In genomic region chr11:67303989-67304411, GRCh38 we compare ENCODE assay signal across 8 cellular contexts. TPM values are rescaled to one million over a fixed set of nuclear protein-coding genes. Genes with fewer than 3 reads are reported as not detected.
DNase-seq lines count a peak whose midpoint lies in the region; ATAC-seq and TF ChIP-seq lines count a peak whose summit lies in the region.

No MANE protein-coding gene starts in this region.

- H3K27me3 ChIP-seq in KMS-11 (ENCODE audit: insufficient read depth, low read depth) (no peaks in the 10 kb centered on the region), upper lobe of left lung (no peaks in the 10 kb centered on the region)

- H3K9me3 ChIP-seq in upper lobe of left lung = no peaks in the 10 kb centered on the region

- TF ChIP-seq POLR2A in lower leg skin (IDR thresholded peaks at IDR 0.05) (no peak), upper lobe of left lung (IDR thresholded peaks at IDR 0.05) (no peak)

- DNase-seq in AG08396 (ENCODE audit: low spot score) = peak; percentile 41
- DNase-seq in cerebellum (ENCODE audit: low spot score) = peak; percentile 41
- DNase-seq in lower leg skin (ENCODE audit: low spot score in 2 of 2) = peak in 1 of 2 donors; percentile 90
- DNase-seq in upper lobe of left lung = peak; percentile 59 to 86

- no peak overlapping the region for H3K27ac ChIP-seq in KMS-11
- peak overlapping the region; percentile 78 to 96 (median 92) for H3K27ac ChIP-seq in upper lobe of left lung

- H3K4me2 ChIP-seq in KMS-11 = peak overlapping the region; percentile 54; the same call in 1 of the 2 replicates

- TF ChIP-seq EP300 in upper lobe of left lung (IDR thresholded peaks at IDR 0.05) = no peak

- intact Hi-C loops in lower leg skin (cut with DNase I; ENCODE audit: low total_unique reads) = no loop called here

- H3K36me3 ChIP-seq in KMS-11 (ENCODE audit: insufficient read depth) (no peaks in the 10 kb centered on the region), upper lobe of left lung (peaks cover 20 to 51% (median 37%) of the 10 kb centered on the region in 4 donors)

- peak; percentile 27 to 43 for ATAC-seq in upper lobe of left lung (ENCODE audit: low FRiP score in 2 of 2)
- no peak for ATAC-seq in HG02588 (IDR thresholded peaks at IDR 0.05; ENCODE audit: unreplicated experiment)
- no peak for ATAC-seq in GM19397 (IDR thresholded peaks at IDR 0.05; ENCODE audit: unreplicated experiment)
- ATAC-seq in GM18519 (IDR thresholded peaks at IDR 0.05; ENCODE audit: low FRiP score, unreplicated experiment) = no peak

- H2AFZ ChIP-seq in KMS-11 (ENCODE audit: low read depth) = peak overlapping the region; percentile 71

- H3K4me3 ChIP-seq in KMS-11 (IDR thresholded peaks at IDR 0.05; ENCODE audit: insufficient read depth, low read depth, low read length) (no peak overlapping the region), lower leg skin (ENCODE audit: low read depth, poor library complexity, severe bottlenecking) (peak overlapping the region; percentile 58), upper lobe of left lung (peak overlapping the region; percentile 83 to 99 (median 89))

- H4K20me1 ChIP-seq in KMS-11 (ENCODE audit: insufficient read depth) = no peaks in the 10 kb centered on the region

- 5 to 8% methylated on average over 6 to 24 of the region's 25 CpGs for WGBS in lower leg skin, 2 donors
- 0 to 5% methylated on average over 7 to 18 of the region's 25 CpGs for WGBS in upper lobe of left lung, 2 donors

- peak overlapping the region; percentile 51; the same call in 1 of the 2 replicates for H3K9ac ChIP-seq in KMS-11

- H3K4me1 ChIP-seq in KMS-11 (ENCODE audit: low read depth, poor library complexity, severe bottlenecking) = no peaks in the 10 kb centered on the region
- peaks cover 23 to 39% (median 28%) of the 10 kb centered on the region in 4 donors for H3K4me1 ChIP-seq in upper lobe of left lung

- TF ChIP-seq CTCF in KMS-11 (conservative IDR thresholded peaks at IDR 0.05; ENCODE audit: low read depth, low read length) (no peak), lower leg skin (IDR thresholded peaks at IDR 0.05) (no peak), upper lobe of left lung (IDR thresholded peaks at IDR 0.05) (no peak)

- H3K79me2 ChIP-seq in KMS-11 (ENCODE audit: insufficient read depth, low read depth) = no peaks in the 10 kb centered on the region

RNA-seq across cellular contexts. Expression of gene SSH3, which starts 0.7 kb away (rescaled TPM):
- total RNA-seq in cerebellum (3.4 TPM), lower leg skin (10 to 100 TPM; 58.6 to 71.0 (median 62.0) TPM), upper lobe of left lung (10 to 100 TPM; 35.9 to 99.2 (median 53.8) TPM)

RNA-seq across cellular contexts. Expression of gene ANKRD13D, which starts 14.9 kb away (rescaled TPM):
- total RNA-seq in cerebellum (31.1 TPM), lower leg skin (10 to 100 TPM; 60.5 to 84.7 (median 72.8) TPM), upper lobe of left lung (100 to 1,000 TPM in 2 of 6 donors, 10 to 100 TPM in 4; 47.4 to 221 (median 78.3) TPM)

RNA-seq across cellular contexts. Expression of gene GRK2, which starts 37.7 kb away (rescaled TPM):
- total RNA-seq in cerebellum (32.6 TPM), lower leg skin (100 to 1,000 TPM in 3 of 4 donors, 10 to 100 TPM in 1; 81.1 to 127 (median 114) TPM), upper lobe of left lung (100 to 1,000 TPM in 4 of 6 donors, 10 to 100 TPM in 2; 76.9 to 232 (median 117) TPM)

RNA-seq across cellular contexts. Expression of gene POLD4, which starts 49.3 kb away (rescaled TPM):
- total RNA-seq in cerebellum (4.3 TPM), lower leg skin (100 to 1,000 TPM in 1 of 4 donors, 10 to 100 TPM in 3; 82.3 to 126 (median 86.4) TPM), upper lobe of left lung (100 to 1,000 TPM in 4 of 6 donors, 10 to 100 TPM in 2; 55.5 to 173 (median 106) TPM)

Comparison
In these comparisons a context has a peak if more than half of its experiments do, and no peak if none do; other contexts are left out.
1. ATAC-seq: peak in upper lobe of left lung (2 of 2); none in HG02588 (single experiment), GM19397 (single experiment) and GM18519 (single experiment).